ENCODE assay signal across 19 cellular contexts in genomic region chr14:105466491-105467248, GRCh38. TPM values are rescaled to one million over a fixed set of nuclear protein-coding genes. Genes with fewer than 3 reads are reported as not detected.
DNase-seq lines count a peak whose midpoint lies in the region; ATAC-seq and TF ChIP-seq lines count a peak whose summit lies in the region.
"Had no signal": no experiment of that assay in that cellular context is flagged by ENCODE, and none has a peak within 500 bp of the region (broad histone marks: within the 10 kb centered on the region; RNA-seq: fewer than 3 reads in every experiment).

No MANE protein-coding gene starts in this region.

- 78% methylated on average over 12 of the region's 57 CpGs for WGBS in mammary epithelial cell (ENCODE audit: low coverage, missing lambda C conversion rate)

- intact Hi-C loops in breast epithelium (cut with DNase I; ENCODE audit: low total_unique reads) = no loop called here
- intact Hi-C loops in MCF 10A (cut with micrococcal nuclease) = no loop called here
- intact Hi-C loops in left ventricle myocardium superior (cut with micrococcal nuclease) = no loop called here
- intact Hi-C loops in tibial artery (cut with DNase I; ENCODE audit: low total_unique reads) = no loop called here
- intact Hi-C loops in mammary epithelial cell (cut with micrococcal nuclease) = no loop called here

- BruUV-seq in MCF 10A (replicated peaks; lab: Mats Ljungman, UMichigan) (no TSS peak), mammary epithelial cell (replicated peaks; lab: Mats Ljungman, UMichigan) (no TSS peak)

- H3K9me3 Mint-ChIP-seq in MCF 10A (ENCODE audit: unreplicated experiment) = no peaks in the 10 kb centered on the region
- H3K9me3 Mint-ChIP-seq in activated T-helper 17 cell treated with anti-CD3 and anti-CD28 coated beads, Interleukin-2, amount 50 U/mL, for 72 hours = no peaks in the 10 kb centered on the region
- H3K9me3 Mint-ChIP-seq: type B pancreatic cell had no signal

- peaks cover 24% of the 10 kb centered on the region for H3K36me3 Mint-ChIP-seq in MCF 10A (ENCODE audit: insufficient read depth, unreplicated experiment)
- peaks cover 7% of the 10 kb centered on the region for H3K36me3 Mint-ChIP-seq in activated T-helper 17 cell treated with anti-CD3 and anti-CD28 coated beads, Interleukin-2, amount 50 U/mL, for 72 hours (ENCODE audit: low read depth)
- H3K36me3 Mint-ChIP-seq: type B pancreatic cell had no signal

- DNase-seq in breast epithelium (ENCODE audit: low spot score in 2 of 2) = peak in 1 of 2 donors; percentile 34
- no peak for DNase-seq in MCF 10A (ENCODE audit: unreplicated experiment)
- peak; percentile 92 for DNase-seq in left ventricle myocardium superior
- no peak for DNase-seq in tibial artery
- no peak for DNase-seq in mammary epithelial cell
- DNase-seq: activated CD4-positive, alpha-beta T cell treated with anti-CD3 and anti-CD28 coated beads for 1 hour; activated naive CD4-positive, alpha-beta T cell treated with Interleukin-2 at 50 U/mL for 16 hours; activated T-cell treated with anti-CD3 and anti-CD28 coated beads, Interleukin-2, amount 50 U/mL, for 1 hour; erythroblast; islet precursor cell; NCI-H2171 treated with DMSO at 0.1 percent for 48 hours; nucleus accumbens; stimulated activated naive CD4-positive, alpha-beta T cell treated with Interleukin-2 at 50 U/mL for 16 hours had no signal

- H3K4me3 ChIP-seq in breast epithelium (peak overlapping the region in 1 of 3 donors; percentile 22), tibial artery (no peak overlapping the region), mammary epithelial cell (replicated peaks in 1 of 3; ENCODE audit: insufficient read depth in 1 of 3, low read depth in 2 of 3, low read length in 3 of 3) (no peak overlapping the region)
- H3K4me3 ChIP-seq: smooth muscle cell had no signal

- no peak overlapping the region for H3K4me3 Mint-ChIP-seq in MCF 10A (ENCODE audit: unreplicated experiment)
- no peak overlapping the region for H3K4me3 Mint-ChIP-seq in activated T-helper 17 cell treated with anti-CD3 and anti-CD28 coated beads, Interleukin-2, amount 50 U/mL, for 72 hours
- H3K4me3 Mint-ChIP-seq: type B pancreatic cell had no signal

- H3K4me2 ChIP-seq in mammary epithelial cell (ENCODE audit: insufficient read depth, low read depth, low read length) = no peak overlapping the region
- H3K4me2 ChIP-seq: smooth muscle cell had no signal

- H3K27ac ChIP-seq in breast epithelium (peak overlapping the region; percentile 95 to 96), cingulate gyrus (ENCODE audit: low read depth, low read length) (peak overlapping the region; percentile 29), tibial artery (peak overlapping the region; percentile 97 to 98), mammary epithelial cell (ENCODE audit: insufficient read depth, low read depth, low read length) (no peak overlapping the region)

- no peaks in the 10 kb centered on the region for H3K27me3 Mint-ChIP-seq in MCF 10A (ENCODE audit: insufficient read depth, unreplicated experiment)
- H3K27me3 Mint-ChIP-seq in activated T-helper 17 cell treated with anti-CD3 and anti-CD28 coated beads, Interleukin-2, amount 50 U/mL, for 72 hours = no peaks in the 10 kb centered on the region
- H3K27me3 Mint-ChIP-seq: type B pancreatic cell had no signal

- no peaks in the 10 kb centered on the region for H3K79me2 ChIP-seq in mammary epithelial cell (ENCODE audit: insufficient read depth, low read length)

- TF ChIP-seq CTCF in breast epithelium (IDR thresholded peaks at IDR 0.05) (no peak), MCF 10A (IDR thresholded peaks at IDR 0.05; ENCODE audit: unreplicated experiment) (no peak), tibial artery (IDR thresholded peaks at IDR 0.05) (no peak), mammary epithelial cell (conservative IDR thresholded peaks at IDR 0.05 in 1 of 2, IDR thresholded peaks at IDR 0.05 in 1 of 2; ENCODE audit: extremely low read depth in 1 of 2, insufficient read depth in 1 of 2, low read depth in 1 of 2, low read length in 2 of 2) (no peak)

- no peaks in the 10 kb centered on the region for H3K36me3 ChIP-seq in breast epithelium
- H3K36me3 ChIP-seq in tibial artery = peaks cover 17 to 68% (median 59%) of the 10 kb centered on the region in 3 donors
- peaks cover 9% of the 10 kb centered on the region for H3K36me3 ChIP-seq in mammary epithelial cell (ENCODE audit: insufficient read depth, low read length)

- H3K9ac ChIP-seq in mammary epithelial cell (ENCODE audit: insufficient read depth, low read length) = no peak overlapping the region

- TF ChIP-seq POLR2A in breast epithelium (IDR thresholded peaks at IDR 0.05) = no peak

- POLR2A ChIA-PET in MCF 10A (lab: Yijun Ruan, JAX) = no interaction called here

- peaks cover 5% of the 10 kb centered on the region for H4K20me1 ChIP-seq in mammary epithelial cell (ENCODE audit: insufficient read depth, low read length)

- no peaks in the 10 kb centered on the region for H3K4me1 Mint-ChIP-seq in MCF 10A (ENCODE audit: insufficient read depth, unreplicated experiment)
- no peaks in the 10 kb centered on the region for H3K4me1 Mint-ChIP-seq in activated T-helper 17 cell treated with anti-CD3 and anti-CD28 coated beads, Interleukin-2, amount 50 U/mL, for 72 hours

- CTCF ChIA-PET in MCF 10A (lab: Yijun Ruan, JAX) (interaction anchor here (1.0 kb wide), 1 partner anchor 23 kb away, joined by 3 read pairs; no protein-coding TSS in a partner anchor), mammary epithelial cell (lab: Charles Lee; ENCODE audit: low non-redundant PET) (no interaction called here)

- H3K9me3 ChIP-seq in breast epithelium (no peaks in the 10 kb centered on the region), tibial artery (no peaks in the 10 kb centered on the region), mammary epithelial cell (replicated peaks; ENCODE audit: insufficient read depth, low read length) (no peaks in the 10 kb centered on the region)

- no peaks in the 10 kb centered on the region for H3K27me3 ChIP-seq in breast epithelium
- no peaks in the 10 kb centered on the region for H3K27me3 ChIP-seq in tibial artery
- H3K27me3 ChIP-seq in mammary epithelial cell (ENCODE audit: insufficient read depth, low read length) = no peaks in the 10 kb centered on the region

- ATAC-seq in left ventricle myocardium superior = peak; percentile 64
- ATAC-seq in GM19452 (IDR thresholded peaks at IDR 0.05; ENCODE audit: unreplicated experiment) = no peak
- no peak for ATAC-seq in activated T-helper 17 cell treated with anti-CD3 and anti-CD28 coated beads, Interleukin-2, amount 50 U/mL, for 72 hours (replicated peaks)

- dilution Hi-C loops in mammary epithelial cell (cut with HindIII; ENCODE audit: low sequenced_read_pairs) = loop anchor here (5.0 kb wide), 3 partner anchors 51 to 109 kb away; no protein-coding TSS in a partner anchor

- no peak overlapping the region for H3K27ac Mint-ChIP-seq in MCF 10A (ENCODE audit: low read depth, unreplicated experiment)
- H3K27ac Mint-ChIP-seq in activated T-helper 17 cell treated with anti-CD3 and anti-CD28 coated beads, Interleukin-2, amount 50 U/mL, for 72 hours = no peak overlapping the region
- H3K27ac Mint-ChIP-seq: type B pancreatic cell had no signal

- H3K4me1 ChIP-seq in breast epithelium = peaks cover 21 to 33% of the 10 kb centered on the region in 2 donors
- peaks cover 0 to 67% (median 44%) of the 10 kb centered on the region in 4 donors for H3K4me1 ChIP-seq in tibial artery
- peaks cover 32% of the 10 kb centered on the region for H3K4me1 ChIP-seq in mammary epithelial cell (ENCODE audit: insufficient read depth, low read length)

- in situ Hi-C loops in mammary epithelial cell (cut with MboI; ENCODE audit: low sequenced_read_pairs in 2 of 2) = no loop called here

- H2AFZ ChIP-seq in mammary epithelial cell (ENCODE audit: low read depth, low read length) = no peak overlapping the region

RNA-seq across cellular contexts. Expression of gene CRIP2, which starts 8.0 kb away (rescaled TPM):
- 100 to 1,000 TPM in 1 of 3 donors, 10 to 100 TPM in 2; 46.2 to 146 (median 92.1) TPM for total RNA-seq in breast epithelium
- 31.1 and 50.5 TPM in 2 replicates for total RNA-seq in MCF 10A (2022)
- 1,036 TPM for total RNA-seq in left ventricle myocardium superior
- 100 to 1,000 TPM in 1 of 2 donors, 10 to 100 TPM in 1; 97.7 to 103 TPM for total RNA-seq in mammary epithelial cell
- polyA plus RNA-seq in mammary epithelial cell = 120 TPM
- polyA minus RNA-seq in mammary epithelial cell = 52.5 TPM
- total RNA-seq in activated T-helper 17 cell treated with anti-CD3 and anti-CD28 coated beads, Interleukin-2, amount 50 U/mL, for 72 hours = 1 to 10 TPM in 1 of 2 donors, under 1 TPM in 1; 0.97 to 2.2 TPM

RNA-seq across cellular contexts. Expression of gene CRIP1, which starts 20.0 kb away (rescaled TPM):
- total RNA-seq in breast epithelium (10 to 100 TPM; 24.1 to 32.8 (median 32.8) TPM), MCF 10A (2022) (not detected in 2 replicates), left ventricle myocardium superior (59.4 TPM), mammary epithelial cell (under 1 TPM; 0.50 to 0.59 TPM)
- 0.37 TPM for polyA plus RNA-seq in mammary epithelial cell
- polyA minus RNA-seq in mammary epithelial cell = not detected
- 100 to 1,000 TPM; 271 to 358 TPM for total RNA-seq in activated T-helper 17 cell treated with anti-CD3 and anti-CD28 coated beads, Interleukin-2, amount 50 U/mL, for 72 hours
- total RNA-seq: frontal cortex had no signal

RNA-seq across cellular contexts. Expression of gene TEDC1, which starts 24.4 kb away (rescaled TPM):
- total RNA-seq in breast epithelium (1 to 10 TPM; 4.9 to 7.8 (median 6.7) TPM), MCF 10A (2022) (11.2 and 17.6 TPM in 2 replicates), left ventricle myocardium superior (5.1 TPM), mammary epithelial cell (10 to 100 TPM in 1 of 2 donors, 1 to 10 TPM in 1; 3.5 to 21.3 TPM)
- polyA plus RNA-seq in mammary epithelial cell = 12.6 TPM
- 2.1 TPM for polyA minus RNA-seq in mammary epithelial cell
- 10 to 100 TPM; 23.3 to 39.1 TPM for total RNA-seq in activated T-helper 17 cell treated with anti-CD3 and anti-CD28 coated beads, Interleukin-2, amount 50 U/mL, for 72 hours

RNA-seq across cellular contexts. Expression of gene MTA1, which starts 47.0 kb away (rescaled TPM):
- total RNA-seq in breast epithelium (10 to 100 TPM; 50.7 to 70.1 (median 68.8) TPM), MCF 10A (2022) (154 and 166 TPM in 2 replicates), left ventricle myocardium superior (201 TPM), mammary epithelial cell (100 to 1,000 TPM in 1 of 2 donors, 10 to 100 TPM in 1; 52.3 to 120 TPM)
- polyA plus RNA-seq in mammary epithelial cell = 50.7 TPM
- polyA minus RNA-seq in mammary epithelial cell = 54.0 TPM
- 100 to 1,000 TPM in 1 of 2 donors, 10 to 100 TPM in 1; 99.4 to 144 TPM for total RNA-seq in activated T-helper 17 cell treated with anti-CD3 and anti-CD28 coated beads, Interleukin-2, amount 50 U/mL, for 72 hours

RNA-seq across cellular contexts. Expression of gene TMEM121, which starts 59.7 kb away (rescaled TPM):
- total RNA-seq in breast epithelium (1 to 10 TPM; 2.4 to 9.2 (median 9.2) TPM), MCF 10A (2022) (0.34 and 0.68 TPM in 2 replicates), left ventricle myocardium superior (4.0 TPM), mammary epithelial cell (1 to 10 TPM; 2.2 to 6.0 TPM)
- 1.9 TPM for polyA plus RNA-seq in mammary epithelial cell
- polyA minus RNA-seq in mammary epithelial cell = not detected
- total RNA-seq in activated T-helper 17 cell treated with anti-CD3 and anti-CD28 coated beads, Interleukin-2, amount 50 U/mL, for 72 hours = 10 to 100 TPM in 1 of 2 donors, 1 to 10 TPM in 1; 2.5 to 12.3 TPM

Comparison
In these comparisons a context has a peak if more than half of its experiments do, and no peak if none do; other contexts are left out.
1. RNA of gene CRIP1, which starts 20.0 kb away (total RNA-seq): 271 to 358 TPM in activated T-helper 17 cell treated with anti-CD3 and anti-CD28 coated beads, Interleukin-2, amount 50 U/mL, for 72 hours, 59.4 TPM in left ventricle myocardium superior (single experiment) and 24.1 to 32.8 TPM in breast epithelium; 0.50 to 0.59 TPM in mammary epithelial cell and not detected in MCF 10A; every median in the first group is over 10 times any median in the second.